In genomic region chr22:27397036-27397947, GRCh38 we compare ENCODE assay signal across 27 cellular contexts.
DNase-seq lines count a peak whose midpoint lies in the region; ATAC-seq, FAIRE-seq and TF ChIP-seq lines count a peak whose summit lies in the region.
"Had no signal": no experiment of that assay in that cellular context is flagged by ENCODE, and none has a peak within 500 bp of the region (broad histone marks: within the 10 kb centered on the region; RNA-seq: fewer than 3 reads in every experiment).

No MANE protein-coding gene starts in this region.

- H2AFZ ChIP-seq in mesenchymal stem cell (ENCODE audit: low read depth, low read length), result no peak overlapping the region
- H2AFZ ChIP-seq: GM23338 had no signal

- H3K14ac ChIP-seq in mesenchymal stem cell (ENCODE audit: low read length in 2 of 2), result no peak overlapping the region

- no peak for TF ChIP-seq CTCF in right atrium auricular region (IDR thresholded peaks at IDR 0.05)
- TF ChIP-seq CTCF in brain microvascular endothelial cell (IDR thresholded peaks at IDR 0.05; ENCODE audit: low read depth, low read length, missing control alignments), result no peak
- TF ChIP-seq CTCF in D721Med (IDR thresholded peaks at IDR 0.05; ENCODE audit: insufficient read depth, missing control alignments), result no peak

- H3K36me3 ChIP-seq in right atrium auricular region (no peaks in the 10 kb centered on the region), brain microvascular endothelial cell (replicated peaks) (no peaks in the 10 kb centered on the region), mesenchymal stem cell (ENCODE audit: control insufficient read depth in 1 of 2, insufficient read depth in 2 of 2, low read depth in 1 of 2, low read length in 2 of 2) (no peaks in the 10 kb centered on the region)
- H3K36me3 ChIP-seq: Peyer's patch, SJSA1 had no signal

- H3K4me1 ChIP-seq in right atrium auricular region (no peaks in the 10 kb centered on the region), mesenchymal stem cell (ENCODE audit: control insufficient read depth, insufficient read depth, low read depth, low read length) (no peaks in the 10 kb centered on the region)
- H3K4me1 ChIP-seq: Peyer's patch, SJSA1 had no signal

- H3K4me3 ChIP-seq in right atrium auricular region (no peak overlapping the region), brain microvascular endothelial cell (ENCODE audit: low read depth, low read length) (no peak overlapping the region), mesenchymal stem cell (ENCODE audit: insufficient read depth in 1 of 2, low read depth in 1 of 2, low read length in 2 of 2) (no peak overlapping the region)
- H3K4me3 ChIP-seq: GM23338, Peyer's patch, SJSA1 had no signal

- no peak overlapping the region for H3K23ac ChIP-seq in mesenchymal stem cell (ENCODE audit: low read length in 2 of 2)

- no peak overlapping the region for H3K4me2 ChIP-seq in mesenchymal stem cell (ENCODE audit: low read length, poor library complexity, severe bottlenecking)
- H3K4me2 ChIP-seq: GM23338 had no signal

- in situ Hi-C loops in brain microvascular endothelial cell (cut with HindIII; ENCODE audit: low pct_ligation_motif_present, low sequenced_read_pairs), result no loop called here

- H3K9ac ChIP-seq in mesenchymal stem cell (ENCODE audit: low read length), result no peak overlapping the region

- H3K9me3 ChIP-seq in right atrium auricular region, result no peaks in the 10 kb centered on the region
- no peaks in the 10 kb centered on the region for H3K9me3 ChIP-seq in mesenchymal stem cell (ENCODE audit: control insufficient read depth, low read length)
- H3K9me3 ChIP-seq: Peyer's patch, SJSA1 had no signal

- ATAC-seq in left ventricle myocardium superior (peak; percentile 24), HG03565 (IDR thresholded peaks at IDR 0.05; ENCODE audit: unreplicated experiment) (no peak), HG03460 (IDR thresholded peaks at IDR 0.05; ENCODE audit: unreplicated experiment) (no peak)
- ATAC-seq: CD8-positive, alpha-beta T cell; GM23338 had no signal

- WGBS in mesenchymal stem cell, result 93% methylated on average over 6 of the region's 6 CpGs

- H2AK5ac ChIP-seq in mesenchymal stem cell (ENCODE audit: low read length, severe bottlenecking), result no peak overlapping the region

- FAIRE-seq in urothelium cell line (lab: Jason Lieb, UNC), result peak; percentile 83
- no peak for FAIRE-seq in D721Med (lab: Jason Lieb, UNC)
- FAIRE-seq: GM12892 had no signal

- no peak overlapping the region for H4K91ac ChIP-seq in mesenchymal stem cell (ENCODE audit: low read length)

- no peak overlapping the region for H3K27ac ChIP-seq in right atrium auricular region
- H3K27ac ChIP-seq in brain microvascular endothelial cell, result peak overlapping the region; percentile 44
- no peak overlapping the region for H3K27ac ChIP-seq in mesenchymal stem cell (ENCODE audit: low read length, poor library complexity, severe bottlenecking)
- H3K27ac ChIP-seq: Peyer's patch, SJSA1 had no signal

- intact Hi-C loops in left ventricle myocardium superior (cut with micrococcal nuclease), result no loop called here

- no peaks in the 10 kb centered on the region for H3K27me3 ChIP-seq in right atrium auricular region
- no peaks in the 10 kb centered on the region for H3K27me3 ChIP-seq in brain microvascular endothelial cell (replicated peaks)
- peaks cover 1 to 50% of the 10 kb centered on the region in 2 experiments for H3K27me3 ChIP-seq in mesenchymal stem cell (ENCODE audit: control insufficient read depth in 1 of 2, insufficient read depth in 1 of 2, low read length in 2 of 2)
- H3K27me3 ChIP-seq: Peyer's patch had no signal

- no peak overlapping the region for H2BK12ac ChIP-seq in mesenchymal stem cell (ENCODE audit: low read length in 2 of 2)

- no peak overlapping the region for H4K8ac ChIP-seq in mesenchymal stem cell (ENCODE audit: low read length)

- DNase-seq in left ventricle myocardium superior, result no peak
- no peak for DNase-seq in right atrium auricular region (ENCODE audit: low spot score)
- peak; percentile 32 for DNase-seq in brain microvascular endothelial cell
- DNase-seq in mesenchymal stem cell, result peak; percentile 41
- DNase-seq in urothelium cell line (ENCODE audit: low spot score), result no peak
- DNase-seq in D721Med (ENCODE audit: insufficient read length, low spot score), result no peak
- DNase-seq: 8988T; AML-193; C1 segment of cervical spinal cord; CD8-positive, alpha-beta T cell; DMS153; HCEC 1CT; KBM-7; MM.1S; NCI-H1092; NCI-H1436; NCI-H187 treated with DMSO at 0.1 percent for 48 hours; NCI-H2107; NCI-H345; NCI-H524; NCI-H82 had no signal

- H2BK15ac ChIP-seq in mesenchymal stem cell (ENCODE audit: low read depth, poor library complexity, severe bottlenecking), result no peak overlapping the region

- H2BK120ac ChIP-seq in mesenchymal stem cell (ENCODE audit: low read depth, low read length), result no peak overlapping the region

- no peaks in the 10 kb centered on the region for H3K79me1 ChIP-seq in mesenchymal stem cell (replicated peaks; ENCODE audit: low read length, poor library complexity, severe bottlenecking)

- no peak overlapping the region for H3K4ac ChIP-seq in mesenchymal stem cell (ENCODE audit: low read depth in 1 of 2, low read length in 2 of 2)

- H3K18ac ChIP-seq in mesenchymal stem cell (ENCODE audit: low read depth in 1 of 2, low read length in 2 of 2), result no peak overlapping the region

- H2BK5ac ChIP-seq in mesenchymal stem cell (ENCODE audit: low read depth, low read length, poor library complexity, severe bottlenecking), result no peak overlapping the region

Comparison
In these comparisons a context has a peak if more than half of its experiments do, and no peak if none do; other contexts are left out.
1. DNase-seq: peak in brain microvascular endothelial cell (single experiment) and mesenchymal stem cell (single experiment); none in left ventricle myocardium superior (single experiment), right atrium auricular region (single experiment), urothelium cell line (single experiment) and D721Med (single experiment).